1 cellular context compared by ENCODE assay signal in genomic region chr3:184174646-184175492, GRCh38.
TF ChIP-seq lines count a peak whose summit lies in the region.

TSS of gene AP2M1 (plus strand) at chr3:184174855. CDS start at chr3:184176994, 2,139 bp downstream.

TF ChIP-seq in K562, 482 proteins besides CTCF, POLR2A, EP300 and RAD21 (continued from another document and continues in another):
- no peak for TF ChIP-seq GTF3C2 (IDR thresholded peaks at IDR 0.05; ENCODE audit: borderline replicate concordance, extremely low read depth, insufficient read length)
- TF ChIP-seq ZNF174 (CRISPR knock-in tag; IDR thresholded peaks at IDR 0.05): no peak
- TF ChIP-seq HDAC1 (IDR thresholded peaks at IDR 0.05): peak in 1 of 2 experiments; percentile 55; a peak in 1 of 4 replicates
- peak; percentile 32; the same call in 1 of the 2 replicates for TF ChIP-seq NFRKB (IDR thresholded peaks at IDR 0.05; ENCODE audit: low read depth)
- no peak for TF ChIP-seq XRCC3 (IDR thresholded peaks at IDR 0.05)
- peak; percentile 46; the same call in 1 of the 2 replicates for TF ChIP-seq ZBTB7A (IDR thresholded peaks at IDR 0.05; ENCODE audit: borderline replicate concordance, control insufficient read depth, low read depth, low read length)
- TF ChIP-seq TAF9B (IDR thresholded peaks at IDR 0.05; ENCODE audit: partially characterized antibody): no peak
- TF ChIP-seq MAZ (CRISPR knock-in tag; conservative IDR thresholded peaks at IDR 0.05 in 1 of 2, IDR thresholded peaks at IDR 0.05 in 1 of 2): peak; percentile 88 to 92
- TF ChIP-seq POLR2AphosphoS2 (IDR thresholded peaks at IDR 0.05; ENCODE audit: low read length): peak; percentile 94
- peak; percentile 92; the same call in 1 of the 2 replicates for TF ChIP-seq PHF8 (IDR thresholded peaks at IDR 0.05; ENCODE audit: borderline replicate concordance, low read length)
- peak; percentile 86 for TF ChIP-seq SP1 (CRISPR knock-in tag; IDR thresholded peaks at IDR 0.05)
- TF ChIP-seq SMARCE1 (IDR thresholded peaks at IDR 0.05): no peak; the same call in 1 of the 2 replicates
- peak; percentile 67 for TF ChIP-seq SAP30 (IDR thresholded peaks at IDR 0.05; ENCODE audit: borderline replicate concordance, insufficient read depth, low read depth, low read length, poor library complexity, severe bottlenecking)
- peak in 1 of 2 experiments; percentile 55 for TF ChIP-seq E2F6 (IDR thresholded peaks at IDR 0.05; ENCODE audit: borderline replicate concordance in 1 of 2, extremely low read depth in 1 of 2, insufficient read depth in 1 of 2, insufficient read length in 1 of 2, low read depth in 1 of 2, low read length in 1 of 2, poor library complexity in 1 of 2, severe bottlenecking in 1 of 2)
- TF ChIP-seq PHF20 (IDR thresholded peaks at IDR 0.05; ENCODE audit: partially characterized antibody): no peak
- TF ChIP-seq ELF1 (tag; IDR thresholded peaks at IDR 0.05): peak; percentile 83
- TF ChIP-seq SMAD1 (IDR thresholded peaks at IDR 0.05; ENCODE audit: low read depth, low read length, partially characterized antibody): peak; percentile 37
- TF ChIP-seq SIX5 (IDR thresholded peaks at IDR 0.05; ENCODE audit: borderline replicate concordance in 1 of 2, insufficient read depth in 1 of 2, low read depth in 1 of 2, low read length in 2 of 2): peak; percentile 91 to 92
- TF ChIP-seq SMAD4 (CRISPR knock-in tag; conservative IDR thresholded peaks at IDR 0.05): 0 out of 2 replicates have a peak, but pooled peaks have one; percentile 39
- peak in 1 of 2 experiments; percentile 83; a peak in 2 of 4 replicates for TF ChIP-seq ZNF639 (CRISPR knock-in tag; conservative IDR thresholded peaks at IDR 0.05 in 1 of 2, IDR thresholded peaks at IDR 0.05 in 1 of 2)
- 0 out of 2 replicates have a peak, but pooled peaks have one; percentile 20 for TF ChIP-seq SMARCA4 (IDR thresholded peaks at IDR 0.05)
- no peak for TF ChIP-seq PTTG1 (tag; IDR thresholded peaks at IDR 0.05; ENCODE audit: low read depth)
- TF ChIP-seq ZNF75A (CRISPR knock-in tag; IDR thresholded peaks at IDR 0.05): peak; percentile 21; the same call in 1 of the 2 replicates
- TF ChIP-seq IRF1 (CRISPR knock-in tag; IDR thresholded peaks at IDR 0.05; ENCODE audit: borderline replicate concordance): 0 out of 2 replicates have a peak, but pooled peaks have one; percentile 66
- TF ChIP-seq ARID4B (CRISPR knock-in tag; IDR thresholded peaks at IDR 0.05): peak; percentile 43; the same call in 1 of the 2 replicates
- 0 out of 2 replicates have a peak, but pooled peaks have one; percentile 14 for TF ChIP-seq ZC3H11A (IDR thresholded peaks at IDR 0.05; ENCODE audit: low read depth, low read length)
- peak in 1 of 3 experiments; percentile 85; a peak in 2 of 6 replicates for TF ChIP-seq ZBTB11 (CRISPR knock-in tag; IDR thresholded peaks at IDR 0.05)
- no peak for TF ChIP-seq CTCFL (IDR thresholded peaks at IDR 0.05; ENCODE audit: borderline replicate concordance, insufficient read depth, low read depth, low read length, poor library complexity, severe bottlenecking)
- no peak for TF ChIP-seq ZNF696 (CRISPR knock-in tag; conservative IDR thresholded peaks at IDR 0.05)
- TF ChIP-seq TAF15 (IDR thresholded peaks at IDR 0.05; ENCODE audit: low read depth, low read length): no peak
- TF ChIP-seq CREB1 (IDR thresholded peaks at IDR 0.05): peak; percentile 35; the same call in 1 of the 2 replicates
- peak; percentile 48; the same call in 1 of the 2 replicates for TF ChIP-seq CREB1 (CRISPR knock-in tag; IDR thresholded peaks at IDR 0.05)
- TF ChIP-seq MNT (conservative IDR thresholded peaks at IDR 0.05): peak; percentile 40 to 66; a peak in 2 of 4 replicates
- no peak for TF ChIP-seq ZNF551 (CRISPR knock-in tag; IDR thresholded peaks at IDR 0.05)
- 0 out of 2 replicates have a peak, but pooled peaks have one; percentile 26 for TF ChIP-seq FOSL1 (tag; conservative IDR thresholded peaks at IDR 0.05)
- peak; percentile 87 for TF ChIP-seq SUPT5H (IDR thresholded peaks at IDR 0.05)
- TF ChIP-seq CCNT2 (IDR thresholded peaks at IDR 0.05; ENCODE audit: borderline replicate concordance, extremely low read depth, insufficient read length, low read depth, low read length): peak; percentile 77
- no peak for TF ChIP-seq BRD9 (IDR thresholded peaks at IDR 0.05; ENCODE audit: low read depth, partially characterized antibody)
- TF ChIP-seq ZNF239 (CRISPR knock-in tag; IDR thresholded peaks at IDR 0.05): no peak
- peak; percentile 57 to 94 (median 92) for TF ChIP-seq YY1 (IDR thresholded peaks at IDR 0.05; ENCODE audit: borderline replicate concordance in 1 of 3, control insufficient read depth in 1 of 3, extremely low read depth in 1 of 3, insufficient read depth in 3 of 3, insufficient read length in 1 of 3, insufficient replicate concordance in 2 of 3, low read depth in 1 of 3, low read length in 2 of 3)
- peak; percentile 94 for TF ChIP-seq ZNF197 (CRISPR knock-in tag; IDR thresholded peaks at IDR 0.05; ENCODE audit: low read depth)
- no peak for TF ChIP-seq ADNP (tag; IDR thresholded peaks at IDR 0.05)
- no peak for TF ChIP-seq ZNF76 (CRISPR knock-in tag; IDR thresholded peaks at IDR 0.05; ENCODE audit: borderline replicate concordance)
- TF ChIP-seq GABPB2 (CRISPR knock-in tag; conservative IDR thresholded peaks at IDR 0.05): 0 out of 2 replicates have a peak, but pooled peaks have one; percentile 7
- peak; percentile 73; the same call in 1 of the 2 replicates for TF ChIP-seq POLR2AphosphoS5 (IDR thresholded peaks at IDR 0.05; ENCODE audit: control insufficient read depth, insufficient read depth, low read depth, low read length)
